Comparison of ENCODE assay signal across 1 cellular context in the genomic region with DNA sequence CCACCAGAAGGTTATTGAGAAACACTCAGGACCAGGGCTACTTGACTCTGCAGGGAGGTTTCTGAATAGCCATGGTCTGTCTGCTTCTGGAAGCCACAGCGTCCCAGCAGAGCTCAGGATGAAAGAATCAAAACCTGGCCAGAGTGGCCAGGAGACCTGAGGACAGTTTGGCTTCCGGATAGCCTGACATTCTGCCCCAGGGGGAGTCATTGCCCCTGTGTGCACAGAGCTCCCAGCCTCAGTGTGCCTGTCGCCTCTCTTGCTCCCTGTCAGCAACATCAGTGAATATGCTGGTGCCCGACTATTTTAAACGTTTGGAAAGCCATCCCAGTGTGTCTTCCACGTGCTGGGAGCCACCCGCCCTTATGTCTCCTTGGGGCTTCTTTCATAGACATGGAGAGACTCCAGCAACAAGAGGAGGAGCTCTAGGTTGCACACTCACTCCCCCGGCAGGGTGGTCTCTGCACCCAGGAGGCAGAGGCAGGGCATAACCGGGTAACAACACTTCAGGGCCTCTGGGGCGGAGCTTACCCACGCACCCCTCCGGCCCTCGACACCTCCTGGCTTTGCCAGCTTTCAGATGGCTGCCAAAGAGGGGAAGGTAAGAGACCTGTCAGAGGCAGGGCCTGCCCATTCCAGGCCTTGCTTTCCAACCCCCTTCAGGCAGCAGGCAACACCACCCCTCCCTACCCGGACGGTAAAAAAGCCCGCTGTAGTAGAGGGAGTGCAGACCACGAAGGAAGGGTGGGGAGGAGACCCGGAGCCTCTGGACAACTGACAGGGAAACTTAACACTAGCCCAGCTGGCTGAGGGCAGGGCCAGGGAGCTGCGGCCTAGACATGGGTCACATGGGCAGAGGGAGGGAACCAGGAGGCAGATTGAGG.
TF ChIP-seq lines count a peak whose summit lies in the region.

No MANE protein-coding gene starts in this region.

TF ChIP-seq in GM23338, 12 proteins besides CTCF, POLR2A, EP300 and RAD21 (continued from another document):
- TF ChIP-seq, protein P1, sequence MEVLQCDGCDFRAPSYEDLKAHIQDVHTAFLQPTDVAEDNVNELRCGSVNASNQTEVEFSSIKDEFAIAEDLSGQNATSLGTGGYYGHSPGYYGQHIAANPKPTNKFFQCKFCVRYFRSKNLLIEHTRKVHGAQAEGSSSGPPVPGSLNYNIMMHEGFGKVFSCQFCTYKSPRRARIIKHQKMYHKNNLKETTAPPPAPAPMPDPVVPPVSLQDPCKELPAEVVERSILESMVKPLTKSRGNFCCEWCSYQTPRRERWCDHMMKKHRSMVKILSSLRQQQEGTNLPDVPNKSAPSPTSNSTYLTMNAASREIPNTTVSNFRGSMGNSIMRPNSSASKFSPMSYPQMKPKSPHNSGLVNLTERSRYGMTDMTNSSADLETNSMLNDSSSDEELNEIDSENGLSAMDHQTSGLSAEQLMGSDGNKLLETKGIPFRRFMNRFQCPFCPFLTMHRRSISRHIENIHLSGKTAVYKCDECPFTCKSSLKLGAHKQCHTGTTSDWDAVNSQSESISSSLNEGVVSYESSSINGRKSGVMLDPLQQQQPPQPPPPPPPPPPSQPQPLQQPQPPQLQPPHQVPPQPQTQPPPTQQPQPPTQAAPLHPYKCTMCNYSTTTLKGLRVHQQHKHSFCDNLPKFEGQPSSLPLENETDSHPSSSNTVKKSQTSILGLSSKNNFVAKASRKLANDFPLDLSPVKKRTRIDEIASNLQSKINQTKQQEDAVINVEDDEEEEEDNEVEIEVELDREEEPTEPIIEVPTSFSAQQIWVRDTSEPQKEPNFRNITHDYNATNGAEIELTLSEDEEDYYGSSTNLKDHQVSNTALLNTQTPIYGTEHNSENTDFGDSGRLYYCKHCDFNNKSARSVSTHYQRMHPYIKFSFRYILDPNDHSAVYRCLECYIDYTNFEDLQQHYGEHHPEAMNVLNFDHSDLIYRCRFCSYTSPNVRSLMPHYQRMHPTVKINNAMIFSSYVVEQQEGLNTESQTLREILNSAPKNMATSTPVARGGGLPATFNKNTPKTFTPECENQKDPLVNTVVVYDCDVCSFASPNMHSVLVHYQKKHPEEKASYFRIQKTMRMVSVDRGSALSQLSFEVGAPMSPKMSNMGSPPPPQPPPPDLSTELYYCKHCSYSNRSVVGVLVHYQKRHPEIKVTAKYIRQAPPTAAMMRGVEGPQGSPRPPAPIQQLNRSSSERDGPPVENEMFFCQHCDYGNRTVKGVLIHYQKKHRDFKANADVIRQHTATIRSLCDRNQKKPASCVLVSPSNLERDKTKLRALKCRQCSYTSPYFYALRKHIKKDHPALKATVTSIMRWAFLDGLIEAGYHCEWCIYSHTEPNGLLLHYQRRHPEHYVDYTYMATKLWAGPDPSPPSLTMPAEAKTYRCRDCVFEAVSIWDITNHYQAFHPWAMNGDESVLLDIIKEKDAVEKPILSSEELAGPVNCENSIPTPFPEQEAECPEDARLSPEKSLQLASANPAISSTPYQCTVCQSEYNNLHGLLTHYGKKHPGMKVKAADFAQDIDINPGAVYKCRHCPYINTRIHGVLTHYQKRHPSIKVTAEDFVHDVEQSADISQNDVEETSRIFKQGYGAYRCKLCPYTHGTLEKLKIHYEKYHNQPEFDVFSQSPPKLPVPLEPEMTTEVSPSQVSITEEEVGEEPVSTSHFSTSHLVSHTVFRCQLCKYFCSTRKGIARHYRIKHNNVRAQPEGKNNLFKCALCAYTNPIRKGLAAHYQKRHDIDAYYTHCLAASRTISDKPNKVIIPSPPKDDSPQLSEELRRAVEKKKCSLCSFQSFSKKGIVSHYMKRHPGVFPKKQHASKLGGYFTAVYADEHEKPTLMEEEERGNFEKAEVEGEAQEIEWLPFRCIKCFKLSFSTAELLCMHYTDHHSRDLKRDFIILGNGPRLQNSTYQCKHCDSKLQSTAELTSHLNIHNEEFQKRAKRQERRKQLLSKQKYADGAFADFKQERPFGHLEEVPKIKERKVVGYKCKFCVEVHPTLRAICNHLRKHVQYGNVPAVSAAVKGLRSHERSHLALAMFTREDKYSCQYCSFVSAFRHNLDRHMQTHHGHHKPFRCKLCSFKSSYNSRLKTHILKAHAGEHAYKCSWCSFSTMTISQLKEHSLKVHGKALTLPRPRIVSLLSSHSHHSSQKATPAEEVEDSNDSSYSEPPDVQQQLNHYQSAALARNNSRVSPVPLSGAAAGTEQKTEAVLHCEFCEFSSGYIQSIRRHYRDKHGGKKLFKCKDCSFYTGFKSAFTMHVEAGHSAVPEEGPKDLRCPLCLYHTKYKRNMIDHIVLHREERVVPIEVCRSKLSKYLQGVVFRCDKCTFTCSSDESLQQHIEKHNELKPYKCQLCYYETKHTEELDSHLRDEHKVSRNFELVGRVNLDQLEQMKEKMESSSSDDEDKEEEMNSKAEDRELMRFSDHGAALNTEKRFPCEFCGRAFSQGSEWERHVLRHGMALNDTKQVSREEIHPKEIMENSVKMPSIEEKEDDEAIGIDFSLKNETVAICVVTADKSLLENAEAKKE (CRISPR knock-in tag; IDR thresholded peaks at IDR 0.05): no peak
- TF ChIP-seq JUNB (IDR thresholded peaks at IDR 0.05; ENCODE audit: unreplicated experiment) (no peak), NANOG (IDR thresholded peaks at IDR 0.05; ENCODE audit: borderline replicate concordance) (no peak)
